Comparison of ENCODE assay signal across 6 cellular contexts in genomic region chr10:50096722-50097121, GRCh38. TPM values are rescaled to one million over a fixed set of nuclear protein-coding genes. Genes with fewer than 3 reads are reported as not detected.
DNase-seq lines count a peak whose midpoint lies in the region; ATAC-seq and TF ChIP-seq lines count a peak whose summit lies in the region.
"Not testable (repeated sequence)": the region's sequence is repeated elsewhere in the genome, so short reads cannot be mapped to it uniquely, and the experiment has no call there.

No MANE protein-coding gene starts in this region.

- H3K27ac Mint-ChIP-seq in natural killer cell treated with Interleukin-12 subunit alpha and Interleukin-12 subunit beta and Interleukin-15 and Interleukin-18, amount 100 ng/mL, for 72 hours: not testable (repeated sequence)

- H2BK15ac ChIP-seq in IMR-90 (ENCODE audit: low read depth, low read length): not testable (repeated sequence)

- not testable (repeated sequence) for H3K4me1 Mint-ChIP-seq in natural killer cell treated with Interleukin-12 subunit alpha and Interleukin-12 subunit beta and Interleukin-15 and Interleukin-18, amount 100 ng/mL, for 72 hours (ENCODE audit: low read depth in 2 of 2)

- not testable (repeated sequence) for H3K27me3 Mint-ChIP-seq in natural killer cell treated with Interleukin-12 subunit alpha and Interleukin-12 subunit beta and Interleukin-15 and Interleukin-18, amount 100 ng/mL, for 72 hours

- H2BK5ac ChIP-seq in IMR-90 (ENCODE audit: low read depth, low read length, poor library complexity, severe bottlenecking): not testable (repeated sequence)

- H3K56ac ChIP-seq in IMR-90 (ENCODE audit: extremely low read depth, insufficient read depth, low read length): not testable (repeated sequence)

- not testable (repeated sequence) for H3K36me3 ChIP-seq in IMR-90 (ENCODE audit: control insufficient read depth, insufficient read depth, low read length)
- peaks cover 0 to 47% (median 0%) of the 10 kb centered on the region in 9 donors for H3K36me3 ChIP-seq in heart right ventricle

- not testable (repeated sequence) for H3K4me3 ChIP-seq in IMR-90 (ENCODE audit: insufficient read depth, low read depth, low read length); heart right ventricle

- CTCF ChIA-PET in IMR-90 (lab: Yijun Ruan, JAX): not testable (repeated sequence)

- not testable (repeated sequence) for H3K36me3 Mint-ChIP-seq in natural killer cell treated with Interleukin-12 subunit alpha and Interleukin-12 subunit beta and Interleukin-15 and Interleukin-18, amount 100 ng/mL, for 72 hours

- not testable (repeated sequence) for H3K9me1 ChIP-seq in IMR-90 (ENCODE audit: insufficient read depth, low read length)

- H3K27me3 ChIP-seq in IMR-90 (ENCODE audit: control insufficient read depth, insufficient read depth, low read length); foreskin keratinocyte; heart right ventricle: not testable (repeated sequence)

- not testable (repeated sequence) for H2BK120ac ChIP-seq in IMR-90 (ENCODE audit: low read depth, low read length)

- ATAC-seq in IMR-90 (ENCODE audit: low read depth): peak; percentile 97
- peak; percentile 72 for ATAC-seq in foreskin keratinocyte
- ATAC-seq in Right ventricle myocardium superior (ENCODE audit: poor library complexity): peak; percentile 70
- ATAC-seq in heart right ventricle: peak in 5 of 8 donors; percentile 60 to 84 (median 70)
- peak; percentile 75 for ATAC-seq in left ventricle myocardium superior
- ATAC-seq in natural killer cell treated with Interleukin-12 subunit alpha and Interleukin-12 subunit beta and Interleukin-15 and Interleukin-18, amount 100 ng/mL, for 72 hours: peak; percentile 78 to 83

- H2AFZ ChIP-seq in IMR-90 (replicated peaks; ENCODE audit: low read length, poor library complexity): not testable (repeated sequence)

- H3K4me3 Mint-ChIP-seq in natural killer cell treated with Interleukin-12 subunit alpha and Interleukin-12 subunit beta and Interleukin-15 and Interleukin-18, amount 100 ng/mL, for 72 hours: not testable (repeated sequence)

- not testable (repeated sequence) for TF ChIP-seq RAD21 in IMR-90 (IDR thresholded peaks at IDR 0.05; ENCODE audit: low read length)

- POLR2A ChIA-PET in IMR-90 (lab: Charles Lee; ENCODE audit: unreplicated experiment): not testable (repeated sequence)

- not testable (repeated sequence) for H4K5ac ChIP-seq in IMR-90 (ENCODE audit: low read depth, low read length)

- not testable (repeated sequence) for H4K91ac ChIP-seq in IMR-90 (ENCODE audit: insufficient read depth, low read depth, low read length)

- not testable (repeated sequence) for TF ChIP-seq CTCF in IMR-90 (conservative IDR thresholded peaks at IDR 0.05; ENCODE audit: low read depth, low read length); foreskin keratinocyte (conservative IDR thresholded peaks at IDR 0.05); heart right ventricle (IDR thresholded peaks at IDR 0.05)

- BruUV-seq in IMR-90 (replicated peaks; lab: Mats Ljungman, UMichigan): not testable (repeated sequence)

- H3K4me1 ChIP-seq in IMR-90 (ENCODE audit: control insufficient read depth, insufficient read depth, low read length); foreskin keratinocyte; heart right ventricle: not testable (repeated sequence)

- DNase-seq in IMR-90; foreskin keratinocyte; Right ventricle myocardium superior; heart right ventricle; left ventricle myocardium superior; natural killer cell treated with Interleukin-12 subunit alpha and Interleukin-12 subunit beta and Interleukin-15 and Interleukin-18, amount 100 ng/mL, for 72 hours (ENCODE audit: low spot score): not testable (repeated sequence)

- H3K14ac ChIP-seq in IMR-90 (replicated peaks; ENCODE audit: low read depth, low read length): not testable (repeated sequence)

- H3K18ac ChIP-seq in IMR-90 (ENCODE audit: low read depth, low read length): not testable (repeated sequence)

- not testable (repeated sequence) for H3K9me3 Mint-ChIP-seq in natural killer cell treated with Interleukin-12 subunit alpha and Interleukin-12 subunit beta and Interleukin-15 and Interleukin-18, amount 100 ng/mL, for 72 hours

- not testable (repeated sequence) for H4K8ac ChIP-seq in IMR-90 (ENCODE audit: low read depth in 2 of 2, low read length in 2 of 2)

- not testable (repeated sequence) for H2BK20ac ChIP-seq in IMR-90 (ENCODE audit: low read depth, low read length)

- WGBS in IMR-90 (ENCODE audit: extremely low coverage in 2 of 2, insufficient read length in 1 of 2), 2 experiments: no CpG with 5 or more reads among the region's 3 CpGs
- WGBS in heart right ventricle, 2 donors: 64 to 71% methylated on average over 1 of the region's 3 CpGs

- dilution Hi-C loops in IMR-90 (cut with HindIII; ENCODE audit: low sequenced_read_pairs, unreplicated experiment): not testable (repeated sequence)

- intact Hi-C loops in IMR-90 (cut with micrococcal nuclease); Right ventricle myocardium superior (cut with DNase I); heart right ventricle (cut with DNase I); left ventricle myocardium superior (cut with micrococcal nuclease): not testable (repeated sequence)

- not testable (repeated sequence) for H3K4me2 ChIP-seq in IMR-90 (ENCODE audit: low read depth, low read length)

- H3K79me1 ChIP-seq in IMR-90 (ENCODE audit: low read depth in 1 of 2, low read length in 2 of 2): not testable (repeated sequence)

- H3K4ac ChIP-seq in IMR-90 (ENCODE audit: low read depth, low read length): not testable (repeated sequence)

- H3K27ac ChIP-seq in IMR-90 (ENCODE audit: insufficient read depth, low read length); foreskin keratinocyte; heart right ventricle: not testable (repeated sequence)

- in situ Hi-C loops in IMR-90 (cut with MboI; ENCODE audit: low sequenced_read_pairs): not testable (repeated sequence)

- not testable (repeated sequence) for H3K9me3 ChIP-seq in IMR-90 (ENCODE audit: control insufficient read depth, insufficient read depth, low read length); heart right ventricle

- H2AK5ac ChIP-seq in IMR-90 (ENCODE audit: low read depth, low read length): not testable (repeated sequence)

- H2AK9ac ChIP-seq in IMR-90 (replicated peaks; ENCODE audit: low read depth, low read length, poor library complexity): not testable (repeated sequence)

- not testable (repeated sequence) for H4K20me1 ChIP-seq in IMR-90 (ENCODE audit: insufficient read depth, low read length)

- not testable (repeated sequence) for TF ChIP-seq POLR2A in IMR-90 (IDR thresholded peaks at IDR 0.05; ENCODE audit: low read depth, low read length)

- H3K9ac ChIP-seq in IMR-90 (ENCODE audit: low read depth, low read length): not testable (repeated sequence)

- not testable (repeated sequence) for H3K23ac ChIP-seq in IMR-90 (ENCODE audit: low read depth, low read length)

RNA-seq across cellular contexts. Expression of gene WASHC2A, which starts 29.0 kb away (rescaled TPM):
- total RNA-seq in IMR-90 (2012; rRNA removed) (29.4 and 32.5 TPM in 2 replicates), foreskin keratinocyte (28.2 and 28.3 TPM in 2 replicates), Right ventricle myocardium superior (65.4 TPM), heart right ventricle (10 to 100 TPM; 21.0 to 55.0 (median 31.8) TPM), left ventricle myocardium superior (46.7 TPM)
- polyA plus RNA-seq in IMR-90 (2012; rRNA removed) (18.9 and 22.6 TPM in 2 replicates), foreskin keratinocyte (10.4 and 11.6 TPM in 2 replicates), heart right ventricle (10 to 100 TPM; 12.7 to 15.8 TPM)
- 6.3 and 8.7 TPM in 2 replicates for polyA plus RNA-seq in IMR-90 (2012; cell fraction: cytosol; rRNA removed)
- polyA plus RNA-seq in IMR-90 (2012; cell fraction: nucleus; rRNA removed; ENCODE audit: low replicate concordance): 14.4 and 46.9 TPM in 2 replicates
- 10 to 100 TPM; 26.6 to 40.5 TPM for total RNA-seq in natural killer cell treated with Interleukin-12 subunit alpha and Interleukin-12 subunit beta and Interleukin-15 and Interleukin-18, amount 100 ng/mL, for 72 hours
